ENCODE assay signal across 20 cellular contexts in genomic region chr11:57745206-57745605, GRCh38. TPM values are rescaled to one million over a fixed set of nuclear protein-coding genes. Genes with fewer than 3 reads are reported as not detected.
DNase-seq lines count a peak whose midpoint lies in the region; ATAC-seq and TF ChIP-seq lines count a peak whose summit lies in the region.
"Had no signal": no experiment of that assay in that cellular context is flagged by ENCODE, and none has a peak within 500 bp of the region (broad histone marks: within the 10 kb centered on the region; RNA-seq: fewer than 3 reads in every experiment).

No MANE protein-coding gene starts in this region.

- H3K9me3 Mint-ChIP-seq in CD4-positive, CD25-positive, alpha-beta regulatory T cell = no peaks in the 10 kb centered on the region
- H3K9me3 Mint-ChIP-seq in activated naive CD8-positive, alpha-beta T cell (ENCODE audit: low read depth) = no peaks in the 10 kb centered on the region
- H3K9me3 Mint-ChIP-seq in natural killer cell treated with Interleukin-12 subunit alpha and Interleukin-12 subunit beta and Interleukin-15 and Interleukin-18, amount 100 ng/mL, for 72 hours = no peaks in the 10 kb centered on the region

- peaks cover 25% of the 10 kb centered on the region for H3K79me2 ChIP-seq in DND-41 (ENCODE audit: insufficient read depth, low read length)

- no peak overlapping the region for H2AFZ ChIP-seq in DND-41 (ENCODE audit: low read depth, low read length)

- H3K4me3 ChIP-seq in CD4-positive, CD25-positive, alpha-beta regulatory T cell (ENCODE audit: low read depth, low read length) = no peak overlapping the region
- no peak overlapping the region for H3K4me3 ChIP-seq in DND-41 (ENCODE audit: low read depth in 1 of 2, low read length in 2 of 2)
- no peak overlapping the region for H3K4me3 ChIP-seq in prostate gland

- no peak for DNase-seq in CD4-positive, CD25-positive, alpha-beta regulatory T cell
- DNase-seq in DND-41 = no peak
- no peak for DNase-seq in natural killer cell treated with Interleukin-12 subunit alpha and Interleukin-12 subunit beta and Interleukin-15 and Interleukin-18, amount 100 ng/mL, for 72 hours (ENCODE audit: low spot score)
- no peak for DNase-seq in prostate gland (ENCODE audit: low spot score)
- DNase-seq in NCI-H187 (lab: John Stamatoyannopoulos, UW) = no peak
- DNase-seq in NCI-H2196 treated with DMSO at 0.1 percent for 48 hours (lab: John Stamatoyannopoulos, UW; ENCODE audit: unreplicated experiment) = no peak
- DNase-seq: activated CD4-positive, alpha-beta T cell treated with anti-CD3 and anti-CD28 coated beads for 1 hour; aorta; GF-D8; KBM-7; NCI-H2081; NCI-H524 treated with DMSO at 0.1 percent for 48 hours; right cardiac atrium; T-helper 9 cell had no signal

- H3K4me3 Mint-ChIP-seq in CD4-positive, CD25-positive, alpha-beta regulatory T cell = peak overlapping the region in 2 of 4 donors; percentile 35 to 58
- H3K4me3 Mint-ChIP-seq in activated naive CD8-positive, alpha-beta T cell = peak overlapping the region; percentile 13
- H3K4me3 Mint-ChIP-seq in natural killer cell treated with Interleukin-12 subunit alpha and Interleukin-12 subunit beta and Interleukin-15 and Interleukin-18, amount 100 ng/mL, for 72 hours = no peak overlapping the region

- no peak overlapping the region for H3K27ac ChIP-seq in CD4-positive, CD25-positive, alpha-beta regulatory T cell (ENCODE audit: insufficient read depth, low read length, poor library complexity, severe bottlenecking)
- H3K27ac ChIP-seq in DND-41 (ENCODE audit: low read length) (0 out of 2 replicates have a peak overlapping the region, but pooled peaks have one; percentile 1), prostate gland (no peak overlapping the region)
- H3K27ac ChIP-seq: neutrophil had no signal

- TF ChIP-seq CTCF in DND-41 (IDR thresholded peaks at IDR 0.05; ENCODE audit: borderline replicate concordance, extremely low read depth, low read length, poor library complexity, severe bottlenecking) (no peak), prostate gland (IDR thresholded peaks at IDR 0.05) (no peak)

- H3K4me1 ChIP-seq in CD4-positive, CD25-positive, alpha-beta regulatory T cell (ENCODE audit: control insufficient read depth, insufficient read depth, low read length, poor library complexity, severe bottlenecking) = peaks cover 19% of the 10 kb centered on the region
- peaks cover 19% of the 10 kb centered on the region for H3K4me1 ChIP-seq in DND-41 (ENCODE audit: insufficient read depth, low read length)
- no peaks in the 10 kb centered on the region for H3K4me1 ChIP-seq in prostate gland (replicated peaks)

- peaks cover 11% of the 10 kb centered on the region for H3K36me3 Mint-ChIP-seq in CD4-positive, CD25-positive, alpha-beta regulatory T cell
- peaks cover 12% of the 10 kb centered on the region for H3K36me3 Mint-ChIP-seq in activated naive CD8-positive, alpha-beta T cell
- H3K36me3 Mint-ChIP-seq in natural killer cell treated with Interleukin-12 subunit alpha and Interleukin-12 subunit beta and Interleukin-15 and Interleukin-18, amount 100 ng/mL, for 72 hours = peaks cover 10% of the 10 kb centered on the region

- 61% methylated on average over 5 of the region's 5 CpGs for WGBS in prostate gland

- no peak overlapping the region for H3K4me2 ChIP-seq in DND-41 (ENCODE audit: insufficient read depth, low read length)

- intact Hi-C loops in prostate gland (cut with DNase I) = loop anchor here (5.0 kb wide), 1 partner anchor 57 kb away; no protein-coding TSS in a partner anchor

- H4K20me1 ChIP-seq in DND-41 (ENCODE audit: insufficient read depth, low read length) = peaks cover 7% of the 10 kb centered on the region; the same call in 1 of the 2 replicates

- H3K4me1 Mint-ChIP-seq in CD4-positive, CD25-positive, alpha-beta regulatory T cell = peaks cover 17 to 47% (median 26%) of the 10 kb centered on the region in 4 donors
- H3K4me1 Mint-ChIP-seq in activated naive CD8-positive, alpha-beta T cell (ENCODE audit: low read depth) = peaks cover 61% of the 10 kb centered on the region
- peaks cover 15 to 20% of the 10 kb centered on the region in 2 donors for H3K4me1 Mint-ChIP-seq in natural killer cell treated with Interleukin-12 subunit alpha and Interleukin-12 subunit beta and Interleukin-15 and Interleukin-18, amount 100 ng/mL, for 72 hours (ENCODE audit: low read depth in 2 of 2)

- H3K9ac ChIP-seq in DND-41 (ENCODE audit: low read depth, low read length) = no peak overlapping the region

- peaks cover 26% of the 10 kb centered on the region for H3K36me3 ChIP-seq in CD4-positive, CD25-positive, alpha-beta regulatory T cell (ENCODE audit: control insufficient read depth, insufficient read depth, low read length)
- H3K36me3 ChIP-seq in DND-41 (ENCODE audit: insufficient read depth, low read length) (peaks cover 41% of the 10 kb centered on the region), prostate gland (peaks cover 0 to 5% of the 10 kb centered on the region in 2 donors)

- ATAC-seq in CD4-positive, CD25-positive, alpha-beta regulatory T cell (ENCODE audit: low read depth in 2 of 2) = no peak
- no peak for ATAC-seq in DND-41 (ENCODE audit: insufficient read depth, low read depth)
- no peak for ATAC-seq in natural killer cell treated with Interleukin-12 subunit alpha and Interleukin-12 subunit beta and Interleukin-15 and Interleukin-18, amount 100 ng/mL, for 72 hours
- ATAC-seq: right cardiac atrium had no signal

- H3K9me3 ChIP-seq in CD4-positive, CD25-positive, alpha-beta regulatory T cell (ENCODE audit: control insufficient read depth in 2 of 2, low read length in 2 of 2) = no peaks in the 10 kb centered on the region
- no peaks in the 10 kb centered on the region for H3K9me3 ChIP-seq in DND-41 (ENCODE audit: insufficient read depth, low read length, severe bottlenecking)
- H3K9me3 ChIP-seq in prostate gland = no peaks in the 10 kb centered on the region
- H3K9me3 ChIP-seq: neutrophil had no signal

- no peaks in the 10 kb centered on the region for H3K27me3 ChIP-seq in CD4-positive, CD25-positive, alpha-beta regulatory T cell (ENCODE audit: control insufficient read depth, insufficient read depth, low read length)
- H3K27me3 ChIP-seq in DND-41 (ENCODE audit: insufficient read depth, low read length, poor library complexity) = no peaks in the 10 kb centered on the region
- no peaks in the 10 kb centered on the region for H3K27me3 ChIP-seq in prostate gland (replicated peaks; ENCODE audit: insufficient read depth)
- H3K27me3 ChIP-seq: neutrophil had no signal

- peaks cover 4% of the 10 kb centered on the region for H3K27me3 Mint-ChIP-seq in CD4-positive, CD25-positive, alpha-beta regulatory T cell
- no peaks in the 10 kb centered on the region for H3K27me3 Mint-ChIP-seq in activated naive CD8-positive, alpha-beta T cell
- H3K27me3 Mint-ChIP-seq in natural killer cell treated with Interleukin-12 subunit alpha and Interleukin-12 subunit beta and Interleukin-15 and Interleukin-18, amount 100 ng/mL, for 72 hours = no peaks in the 10 kb centered on the region

- TF ChIP-seq POLR2A in prostate gland (IDR thresholded peaks at IDR 0.05) = no peak

- H3K27ac Mint-ChIP-seq in CD4-positive, CD25-positive, alpha-beta regulatory T cell = peak overlapping the region in 2 of 3 donors; percentile 52 to 74
- peak overlapping the region; percentile 82 for H3K27ac Mint-ChIP-seq in activated naive CD8-positive, alpha-beta T cell
- peak overlapping the region; percentile 8 to 59 for H3K27ac Mint-ChIP-seq in natural killer cell treated with Interleukin-12 subunit alpha and Interleukin-12 subunit beta and Interleukin-15 and Interleukin-18, amount 100 ng/mL, for 72 hours

RNA-seq across cellular contexts. Expression of gene SELENOH, which starts 3.9 kb away (rescaled TPM):
- 68.6 TPM for total RNA-seq in CD4-positive, CD25-positive, alpha-beta regulatory T cell
- 100 to 1,000 TPM; 205 to 248 (median 214) TPM for polyA plus RNA-seq in CD4-positive, CD25-positive, alpha-beta regulatory T cell
- 100 to 1,000 TPM; 141 to 178 TPM for total RNA-seq in natural killer cell treated with Interleukin-12 subunit alpha and Interleukin-12 subunit beta and Interleukin-15 and Interleukin-18, amount 100 ng/mL, for 72 hours
- total RNA-seq in prostate gland = 100 to 1,000 TPM; 181 to 334 TPM

RNA-seq across cellular contexts. Expression of gene BTBD18, which starts 6.4 kb away (rescaled TPM):
- not detected for total RNA-seq in CD4-positive, CD25-positive, alpha-beta regulatory T cell
- polyA plus RNA-seq in CD4-positive, CD25-positive, alpha-beta regulatory T cell = under 1 TPM; 0.20 to 0.61 (median 0.52) TPM
- not detected for total RNA-seq in natural killer cell treated with Interleukin-12 subunit alpha and Interleukin-12 subunit beta and Interleukin-15 and Interleukin-18, amount 100 ng/mL, for 72 hours
- total RNA-seq in prostate gland = 1 to 10 TPM in 1 of 2 donors, not detected in 1; 1.0 TPM
- total RNA-seq: aorta, chondrocyte, right cardiac atrium, SK-MEL-5, subcutaneous adipose tissue had no signal
- polyA plus RNA-seq: keratinocyte had no signal

RNA-seq across cellular contexts. Expression of gene CTNND1, which starts 16.4 kb away (rescaled TPM):
- total RNA-seq in CD4-positive, CD25-positive, alpha-beta regulatory T cell = 19.4 TPM
- polyA plus RNA-seq in CD4-positive, CD25-positive, alpha-beta regulatory T cell = 1 to 10 TPM in 3 of 4 donors, under 1 TPM in 1; 0.53 to 4.4 (median 2.0) TPM
- 10 to 100 TPM in 1 of 2 donors, 1 to 10 TPM in 1; 9.2 to 10.6 TPM for total RNA-seq in natural killer cell treated with Interleukin-12 subunit alpha and Interleukin-12 subunit beta and Interleukin-15 and Interleukin-18, amount 100 ng/mL, for 72 hours
- total RNA-seq in prostate gland = 100 to 1,000 TPM; 189 to 223 TPM

RNA-seq across cellular contexts. Expression of gene TMX2, which starts 32.8 kb away (rescaled TPM):
- 33.3 TPM for total RNA-seq in CD4-positive, CD25-positive, alpha-beta regulatory T cell
- polyA plus RNA-seq in CD4-positive, CD25-positive, alpha-beta regulatory T cell = 10 to 100 TPM; 63.2 to 92.4 (median 72.8) TPM
- total RNA-seq in natural killer cell treated with Interleukin-12 subunit alpha and Interleukin-12 subunit beta and Interleukin-15 and Interleukin-18, amount 100 ng/mL, for 72 hours = 10 to 100 TPM; 77.3 to 96.9 TPM
- total RNA-seq in prostate gland = 10 to 100 TPM; 80.8 to 84.4 TPM

RNA-seq across cellular contexts. Expression of gene MED19, which starts 33.2 kb away (rescaled TPM):
- total RNA-seq in CD4-positive, CD25-positive, alpha-beta regulatory T cell = 13.7 TPM
- 10 to 100 TPM; 15.3 to 22.6 (median 20.8) TPM for polyA plus RNA-seq in CD4-positive, CD25-positive, alpha-beta regulatory T cell
- 10 to 100 TPM in 1 of 2 donors, 1 to 10 TPM in 1; 7.0 to 17.0 TPM for total RNA-seq in natural killer cell treated with Interleukin-12 subunit alpha and Interleukin-12 subunit beta and Interleukin-15 and Interleukin-18, amount 100 ng/mL, for 72 hours
- 10 to 100 TPM; 14.8 to 39.4 TPM for total RNA-seq in prostate gland
